1 cellular context compared by ENCODE assay signal in genomic region chr20:57109151-57109953, GRCh38.
TF ChIP-seq lines count a peak whose summit lies in the region.

No MANE protein-coding gene starts in this region.

TF ChIP-seq in HepG2, 621 proteins besides CTCF, POLR2A, EP300 and RAD21 (continued from another document and continues in another):
- TF ChIP-seq KIAA2018 (CRISPR knock-in tag; IDR thresholded peaks at IDR 0.05; ENCODE audit: borderline replicate concordance) (no peak), RFX5 (IDR thresholded peaks at IDR 0.05; ENCODE audit: low read depth, low read length) (no peak), SIX4 (CRISPR knock-in tag; IDR thresholded peaks at IDR 0.05) (no peak), TAF1 (CRISPR knock-in tag; IDR thresholded peaks at IDR 0.05) (no peak), ZNF644 (CRISPR knock-in tag; IDR thresholded peaks at IDR 0.05; ENCODE audit: low read depth) (peak; percentile 26; the same call in 1 of the 2 replicates), ZNF296 (CRISPR knock-in tag; conservative IDR thresholded peaks at IDR 0.05) (no peak), ZNF639 (CRISPR knock-in tag; conservative IDR thresholded peaks at IDR 0.05) (no peak), CCDC6 (CRISPR knock-in tag; IDR thresholded peaks at IDR 0.05) (no peak), CREB1 (IDR thresholded peaks at IDR 0.05) (no peak), CREB1 (CRISPR knock-in tag; IDR thresholded peaks at IDR 0.05) (no peak), SALL1 (CRISPR knock-in tag; IDR thresholded peaks at IDR 0.05) (peak; percentile 60), ZNF883 (CRISPR knock-in tag; IDR thresholded peaks at IDR 0.05; ENCODE audit: not compliant biosample characterization) (no peak), TFDP1 (CRISPR knock-in tag; IDR thresholded peaks at IDR 0.05; ENCODE audit: borderline replicate concordance) (peak; percentile 63; the same call in 1 of the 2 replicates), ZBTB7A (CRISPR knock-in tag; IDR thresholded peaks at IDR 0.05) (no peak), RFX1 (IDR thresholded peaks at IDR 0.05) (0 out of 2 replicates have a peak, but pooled peaks have one; percentile 7), SMYD3 (CRISPR knock-in tag; IDR thresholded peaks at IDR 0.05) (no peak), MLXIP (CRISPR knock-in tag; IDR thresholded peaks at IDR 0.05; ENCODE audit: borderline replicate concordance) (no peak), SNAPC2 (CRISPR knock-in tag; IDR thresholded peaks at IDR 0.05) (no peak), ZMYM4 (CRISPR knock-in tag; IDR thresholded peaks at IDR 0.05) (no peak), PAF1 (CRISPR knock-in tag; IDR thresholded peaks at IDR 0.05) (no peak), ZNF724P (CRISPR knock-in tag; IDR thresholded peaks at IDR 0.05; ENCODE audit: borderline replicate concordance) (no peak), ZFP36 (IDR thresholded peaks at IDR 0.05; ENCODE audit: borderline replicate concordance, low read depth, low read length, partially characterized antibody) (no peak), U2AF1 (optimal IDR thresholded peaks at IDR 0.05; ENCODE audit: low read depth, low read length) (no peak), ATF2 (CRISPR knock-in tag; IDR thresholded peaks at IDR 0.05) (no peak), MAZ (IDR thresholded peaks at IDR 0.05; ENCODE audit: borderline replicate concordance, low read depth, low read length) (no peak), MAZ (CRISPR knock-in tag; IDR thresholded peaks at IDR 0.05; ENCODE audit: low read depth) (0 out of 2 replicates have a peak, but pooled peaks have one; percentile 29), ZNF670 (CRISPR knock-in tag; IDR thresholded peaks at IDR 0.05; ENCODE audit: borderline replicate concordance) (no peak), GATAD1 (CRISPR knock-in tag; IDR thresholded peaks at IDR 0.05) (0 out of 2 replicates have a peak, but pooled peaks have one; percentile 14), ZNF12 (CRISPR knock-in tag; IDR thresholded peaks at IDR 0.05) (no peak), TFE3 (CRISPR knock-in tag; IDR thresholded peaks at IDR 0.05) (no peak), DDIT3 (CRISPR knock-in tag; IDR thresholded peaks at IDR 0.05) (no peak), FUBP1 (CRISPR knock-in tag; IDR thresholded peaks at IDR 0.05; ENCODE audit: borderline replicate concordance) (no peak), ZNF83 (CRISPR knock-in tag; IDR thresholded peaks at IDR 0.05; ENCODE audit: borderline replicate concordance) (no peak), UBTF (CRISPR knock-in tag; IDR thresholded peaks at IDR 0.05) (no peak)
